In the genomic region with DNA sequence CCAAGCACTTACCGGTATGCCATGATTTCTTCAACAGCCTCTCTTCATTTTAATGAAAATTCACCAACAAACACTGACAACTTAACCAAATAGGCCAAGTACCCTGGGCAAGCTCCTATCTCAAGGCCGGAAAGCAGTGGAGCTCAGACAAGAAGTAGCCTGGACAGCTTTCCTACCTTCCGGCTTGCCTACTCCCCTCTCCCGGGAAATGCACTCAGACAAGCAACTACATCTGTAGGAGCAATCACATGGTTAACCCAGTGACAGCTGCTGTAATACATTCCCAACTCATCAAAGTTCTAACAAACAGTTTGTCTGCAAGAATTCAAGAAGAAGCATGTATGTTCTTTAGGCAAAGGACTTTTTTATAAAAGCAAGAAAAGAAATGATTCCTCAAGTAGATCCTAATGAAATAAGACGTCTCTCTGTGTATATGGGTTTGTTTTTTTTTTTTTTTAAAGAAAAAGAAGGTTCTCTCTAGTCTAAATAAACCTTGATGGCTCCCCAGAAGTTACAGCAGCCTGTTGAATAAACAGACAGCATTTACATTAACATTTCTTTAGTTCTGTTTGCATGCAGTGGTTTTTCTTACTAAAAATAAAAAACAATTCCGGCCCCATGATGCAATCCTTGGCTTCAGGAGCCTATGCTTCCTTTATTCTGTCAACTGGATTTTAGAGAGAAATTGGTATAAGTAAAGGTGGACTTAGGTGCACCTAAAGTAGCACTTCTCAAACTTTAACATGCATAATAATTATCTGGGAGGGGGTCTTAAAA, we compare ENCODE assay signal across 15 cellular contexts.
"Had no signal": no experiment of that assay in that cellular context is flagged by ENCODE, and none has a peak within 500 bp of the region (broad histone marks: within the 10 kb centered on the region; RNA-seq: fewer than 3 reads in every experiment).

No MANE protein-coding gene starts in this region.

- ATAC-seq: activated CD8-positive, alpha-beta T cell treated with anti-CD3 and anti-CD28 coated beads for 36 hours; activated T-cell treated with anti-CD3 and anti-CD28 coated beads, Interleukin-2, amount 50 U/mL, for 72 hours; lower lobe of right lung; natural killer cell; T-cell had no signal

- H3K27me3 Mint-ChIP-seq: activated CD8-positive, alpha-beta T cell treated with anti-CD3 and anti-CD28 coated beads for 36 hours had no signal

- H3K4me1 Mint-ChIP-seq: natural killer cell, T-cell had no signal

- DNase-seq: activated CD4-positive, alpha-beta T cell treated with anti-CD3 and anti-CD28 coated beads for 4 hours; activated CD8-positive, alpha-beta memory T cell treated with anti-CD3 and anti-CD28 coated beads, Interleukin-2, amount 50 U/mL, for 4 hours; activated CD8-positive, alpha-beta T cell treated with anti-CD3 and anti-CD28 coated beads for 36 hours; activated T-cell treated with anti-CD3 and anti-CD28 coated beads, Interleukin-2, amount 50 U/mL, for 72 hours; cortex of kidney; effector memory CD4-positive, alpha-beta T cell; hippocampal formation; lower lobe of right lung; natural killer cell; occipital lobe; stimulated activated CD4-positive, alpha-beta T cell treated with anti-CD3 and anti-CD28 coated beads, Interleukin-4, amount 100 ng/mL, for 1 hour; T-cell; T1000 had no signal

- H3K27ac ChIP-seq: epithelial cell of prostate, lower lobe of right lung, VCaP had no signal

- H3K9me3 Mint-ChIP-seq: activated CD8-positive, alpha-beta T cell treated with anti-CD3 and anti-CD28 coated beads for 36 hours; activated T-cell treated with anti-CD3 and anti-CD28 coated beads, Interleukin-2, amount 50 U/mL, for 72 hours; T-cell had no signal

- H3K4me3 Mint-ChIP-seq: activated CD8-positive, alpha-beta T cell treated with anti-CD3 and anti-CD28 coated beads for 36 hours; activated T-cell treated with anti-CD3 and anti-CD28 coated beads, Interleukin-2, amount 50 U/mL, for 72 hours; natural killer cell; T-cell had no signal

- H3K36me3 ChIP-seq: lower lobe of right lung had no signal

- H3K36me3 Mint-ChIP-seq: natural killer cell, T-cell had no signal

- H3K9me3 ChIP-seq: lower lobe of right lung had no signal

- H3K4me1 ChIP-seq: lower lobe of right lung had no signal

- H3K27ac Mint-ChIP-seq: activated CD8-positive, alpha-beta T cell treated with anti-CD3 and anti-CD28 coated beads for 36 hours; activated T-cell treated with anti-CD3 and anti-CD28 coated beads, Interleukin-2, amount 50 U/mL, for 72 hours; natural killer cell; T-cell had no signal

- H3K4me3 ChIP-seq: lower lobe of right lung had no signal
